29 cellular contexts compared by ENCODE assay signal in genomic region chr3:176839447-176839846, GRCh38.
"Had no signal": no experiment of that assay in that cellular context is flagged by ENCODE, and none has a peak within 500 bp of the region (broad histone marks: within the 10 kb centered on the region; RNA-seq: fewer than 3 reads in every experiment).

No MANE protein-coding gene starts in this region.

- ATAC-seq: activated T-cell treated with anti-CD3 and anti-CD28 coated beads, Interleukin-2, amount 50 U/mL, for 4 hours; activated T-helper 17 cell treated with anti-CD3 and anti-CD28 coated beads, Interleukin-2, amount 50 U/mL, for 72 hours; body of pancreas; effector memory CD8-positive, alpha-beta T cell; gastroesophageal sphincter; heart right ventricle; WTC11 had no signal

- H3K27ac Mint-ChIP-seq: activated CD4-positive, alpha-beta memory T cell treated with anti-CD3 and anti-CD28 coated beads, Interleukin-2, amount 10 ng/mL, durations not matched to agents 7 days and 5 days; activated CD4-positive, alpha-beta T cell treated with anti-CD3 and anti-CD28 coated beads, Interleukin-2, amount 10 ng/mL, durations not matched to agents 7 days and 5 days; activated naive CD8-positive, alpha-beta T cell; activated T-helper 17 cell treated with anti-CD3 and anti-CD28 coated beads, Interleukin-2, amount 50 U/mL, for 72 hours; effector memory CD8-positive, alpha-beta T cell; WTC11 had no signal

- H3K9me3 ChIP-seq: body of pancreas, esophagus squamous epithelium, gastroesophageal sphincter, heart right ventricle had no signal

- H3K27me3 ChIP-seq: body of pancreas, esophagus squamous epithelium, gastroesophageal sphincter, heart right ventricle had no signal

- H3K36me3 Mint-ChIP-seq: activated naive CD8-positive, alpha-beta T cell; WTC11 had no signal

- H3K4me3 Mint-ChIP-seq: activated CD4-positive, alpha-beta memory T cell treated with anti-CD3 and anti-CD28 coated beads, Interleukin-2, amount 10 ng/mL, durations not matched to agents 7 days and 5 days; activated CD4-positive, alpha-beta T cell treated with anti-CD3 and anti-CD28 coated beads, Interleukin-2, amount 10 ng/mL, durations not matched to agents 7 days and 5 days; activated naive CD8-positive, alpha-beta T cell; activated T-cell treated with anti-CD3 and anti-CD28 coated beads, Interleukin-2, amount 50 U/mL, for 4 hours; activated T-helper 17 cell treated with anti-CD3 and anti-CD28 coated beads, Interleukin-2, amount 50 U/mL, for 72 hours; effector memory CD8-positive, alpha-beta T cell; WTC11 had no signal

- H3K4me3 ChIP-seq: body of pancreas, esophagus squamous epithelium, gastroesophageal sphincter, heart right ventricle had no signal

- H3K36me3 ChIP-seq: esophagus squamous epithelium, gastroesophageal sphincter, heart right ventricle had no signal

- DNase-seq: activated CD4-positive, alpha-beta memory T cell treated with anti-CD3 and anti-CD28 coated beads, Interleukin-2, amount 10 ng/mL, durations not matched to agents 7 days and 5 days; activated CD4-positive, alpha-beta T cell treated with anti-CD3 and anti-CD28 coated beads for 1 hour; activated CD4-positive, alpha-beta T cell treated with anti-CD3 and anti-CD28 coated beads for 4 hours; activated CD4-positive, alpha-beta T cell treated with anti-CD3 and anti-CD28 coated beads, Interleukin-2, amount 10 ng/mL, durations not matched to agents 7 days and 5 days; activated CD4-positive, alpha-beta T cell treated with anti-CD3 and anti-CD28 coated beads, Interleukin-2, amount 50 U/mL, for 4 hours; activated CD8-positive, alpha-beta memory T cell treated with anti-CD3 and anti-CD28 coated beads for 24 hours; activated effector memory CD4-positive, alpha-beta T cell treated with Interleukin-2 at 50 U/mL for 16 hours; activated gamma-delta T cell treated with Interleukin-2 at 50 U/mL for 16 hours; activated naive CD4-positive, alpha-beta T cell treated with anti-CD3 and anti-CD28 coated beads, Interleukin-2, amount 50 U/mL, for 16 hours; activated naive CD4-positive, alpha-beta T cell treated with Interleukin-2 at 50 U/mL for 16 hours; activated T-cell treated with anti-CD3 and anti-CD28 coated beads, Interleukin-2, amount 50 U/mL, for 4 hours; amniotic stem cell; anterior cingulate cortex; body of pancreas; caudate nucleus; cortex of kidney; dermis blood vessel endothelial cell; effector CD4-positive, alpha-beta T cell; effector memory CD8-positive, alpha-beta T cell; esophagus squamous epithelium; foreskin melanocyte; heart right ventricle; T-helper 2 cell had no signal

- H3K27me3 Mint-ChIP-seq: activated CD4-positive, alpha-beta memory T cell treated with anti-CD3 and anti-CD28 coated beads, Interleukin-2, amount 10 ng/mL, durations not matched to agents 7 days and 5 days had no signal

- H3K9me3 Mint-ChIP-seq: activated CD4-positive, alpha-beta memory T cell treated with anti-CD3 and anti-CD28 coated beads, Interleukin-2, amount 10 ng/mL, durations not matched to agents 7 days and 5 days; activated CD4-positive, alpha-beta T cell treated with anti-CD3 and anti-CD28 coated beads, Interleukin-2, amount 10 ng/mL, durations not matched to agents 7 days and 5 days; activated T-cell treated with anti-CD3 and anti-CD28 coated beads, Interleukin-2, amount 50 U/mL, for 4 hours; activated T-helper 17 cell treated with anti-CD3 and anti-CD28 coated beads, Interleukin-2, amount 50 U/mL, for 72 hours; WTC11 had no signal

- H3K27ac ChIP-seq: body of pancreas, epithelial cell of prostate, esophagus squamous epithelium, gastroesophageal sphincter, heart right ventricle, VCaP had no signal

- H3K4me1 Mint-ChIP-seq: activated CD4-positive, alpha-beta memory T cell treated with anti-CD3 and anti-CD28 coated beads, Interleukin-2, amount 10 ng/mL, durations not matched to agents 7 days and 5 days; activated CD4-positive, alpha-beta T cell treated with anti-CD3 and anti-CD28 coated beads, Interleukin-2, amount 10 ng/mL, durations not matched to agents 7 days and 5 days; activated T-helper 17 cell treated with anti-CD3 and anti-CD28 coated beads, Interleukin-2, amount 50 U/mL, for 72 hours had no signal

- H3K4me1 ChIP-seq: body of pancreas, esophagus squamous epithelium, gastroesophageal sphincter, heart right ventricle had no signal
